3 cellular contexts compared by ENCODE assay signal in genomic region chr19:38221919-38222828, GRCh38.
TF ChIP-seq lines count a peak whose summit lies in the region.

No MANE protein-coding gene starts in this region.

TF ChIP-seq in SK-N-SH, 30 proteins besides CTCF, POLR2A, EP300 and RAD21:
- TF ChIP-seq TCF12 (IDR thresholded peaks at IDR 0.05), result no peak
- no peak for TF ChIP-seq TEAD4 (IDR thresholded peaks at IDR 0.05; ENCODE audit: borderline replicate concordance, insufficient read depth)
- TF ChIP-seq CHD2 (IDR thresholded peaks at IDR 0.05; ENCODE audit: low read length, partially characterized antibody), result no peak
- TF ChIP-seq ELF1 (IDR thresholded peaks at IDR 0.05), result no peak
- TF ChIP-seq, protein P1, sequence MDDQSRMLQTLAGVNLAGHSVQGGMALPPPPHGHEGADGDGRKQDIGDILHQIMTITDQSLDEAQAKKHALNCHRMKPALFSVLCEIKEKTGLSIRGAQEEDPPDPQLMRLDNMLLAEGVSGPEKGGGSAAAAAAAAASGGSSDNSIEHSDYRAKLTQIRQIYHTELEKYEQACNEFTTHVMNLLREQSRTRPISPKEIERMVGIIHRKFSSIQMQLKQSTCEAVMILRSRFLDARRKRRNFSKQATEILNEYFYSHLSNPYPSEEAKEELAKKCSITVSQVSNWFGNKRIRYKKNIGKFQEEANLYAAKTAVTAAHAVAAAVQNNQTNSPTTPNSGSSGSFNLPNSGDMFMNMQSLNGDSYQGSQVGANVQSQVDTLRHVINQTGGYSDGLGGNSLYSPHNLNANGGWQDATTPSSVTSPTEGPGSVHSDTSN (IDR thresholded peaks at IDR 0.05), result no peak
- TF ChIP-seq FOXM1 (IDR thresholded peaks at IDR 0.05; ENCODE audit: low read depth), result no peak
- TF ChIP-seq RXRA (IDR thresholded peaks at IDR 0.05; ENCODE audit: borderline replicate concordance, low read depth), result no peak
- no peak for TF ChIP-seq GATA2 (CRISPR knock-in tag; IDR thresholded peaks at IDR 0.05)
- TF ChIP-seq NRF1 (IDR thresholded peaks at IDR 0.05; ENCODE audit: low read depth, low read length), result no peak
- TF ChIP-seq FOSL2 (IDR thresholded peaks at IDR 0.05; ENCODE audit: borderline replicate concordance, low read depth), result no peak
- TF ChIP-seq MXI1 (IDR thresholded peaks at IDR 0.05; ENCODE audit: low read depth, low read length), result no peak
- TF ChIP-seq REST (IDR thresholded peaks at IDR 0.05; ENCODE audit: low read depth, low read length), result no peak

TF ChIP-seq in SK-N-SH treated with all-trans-retinoic acid at 6 μM for 48 hours, 23 proteins besides CTCF, POLR2A, EP300 and RAD21:
- no peak for TF ChIP-seq TOX (CRISPR knock-in tag; IDR thresholded peaks at IDR 0.05; ENCODE audit: borderline replicate concordance)

TF ChIP-seq in GM12878, 131 proteins besides CTCF, POLR2A, EP300 and RAD21:
- TF ChIP-seq LARP7 (IDR thresholded peaks at IDR 0.05), result 0 out of 2 replicates have a peak, but pooled peaks have one; percentile 18
- no peak for TF ChIP-seq RUNX3 (IDR thresholded peaks at IDR 0.05; ENCODE audit: low read length)
TF ChIP-seq in GM12878: peak in this region for 1.
